ENCODE assay signal across 20 cellular contexts in the genomic region with DNA sequence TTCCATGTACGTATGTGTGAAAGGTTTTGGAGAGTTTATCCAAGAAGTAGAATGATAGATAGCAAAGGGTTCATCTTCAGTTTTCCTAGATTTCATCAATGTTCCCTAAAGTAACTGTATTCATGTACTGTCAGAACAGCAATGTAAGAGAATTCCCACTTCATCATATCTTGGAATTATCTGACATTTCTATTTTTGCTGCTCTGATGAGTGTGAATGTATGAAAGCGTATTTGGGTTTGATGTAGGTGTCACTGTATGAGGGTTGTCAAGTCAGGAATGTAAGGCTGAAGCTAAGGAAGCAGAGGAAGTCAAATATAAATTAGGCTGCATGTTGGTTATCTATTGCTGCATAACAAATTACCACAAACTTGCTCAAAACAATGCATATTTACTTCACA.
"Had no signal": no experiment of that assay in that cellular context is flagged by ENCODE, and none has a peak within 500 bp of the region (broad histone marks: within the 10 kb centered on the region; RNA-seq: fewer than 3 reads in every experiment).

No MANE protein-coding gene starts in this region.

- H3K27me3 ChIP-seq: hepatocyte, pancreas, spleen, tibial artery, upper lobe of left lung, uterus had no signal

- ATAC-seq: left lobe of liver; lower lobe of right lung; pancreas; sciatic nerve; stimulated activated memory B cell treated with anti-CD40 and anti-IgM and Interleukin-4, amounts not matched to agents 10 μg/mL and 1 μg/mL and 100 μg/mL, for 72 hours had no signal

- H3K79me2 ChIP-seq: hepatocyte had no signal

- H3K4me1 ChIP-seq: pancreas had no signal

- H3K4me3 ChIP-seq: coronary artery, hepatocyte, lower lobe of right lung, pancreas, spleen, tibial artery, upper lobe of left lung, uterus had no signal

- H2AFZ ChIP-seq: hepatocyte had no signal

- DNase-seq: effector CD8-positive, alpha-beta T cell; foreskin melanocyte; head of caudate nucleus; kidney glomerular epithelial cell; lower lobe of right lung; midbrain; occipital lobe; pancreas; spleen; stimulated activated CD4-positive, alpha-beta T cell treated with anti-CD3 and anti-CD28 coated beads, Interleukin-15, amount 100 ng/mL, for 24 hours; stimulated activated CD4-positive, alpha-beta T cell treated with anti-CD3 and anti-CD28 coated beads, Interleukin-1b, Interleukin-23, amount 100 ng/mL, for 48 hours; stimulated activated CD4-positive, alpha-beta T cell treated with anti-CD3 and anti-CD28 coated beads, Interleukin-4, amount 100 ng/mL, for 24 hours; tibial artery; upper lobe of left lung; uterus had no signal

- H3K36me3 ChIP-seq: lower lobe of right lung, pancreas, spleen, tibial artery, upper lobe of left lung, uterus had no signal

- H3K27ac ChIP-seq: coronary artery, hepatocyte, lower lobe of right lung, pancreas, spleen, tibial artery, upper lobe of left lung, uterus had no signal

- H3K9me3 ChIP-seq: lower lobe of right lung, pancreas, spleen, tibial artery, upper lobe of left lung, uterus had no signal

- H3K4me2 ChIP-seq: hepatocyte had no signal
